8 cellular contexts compared by ENCODE assay signal in genomic region chr7:152640829-152641228, GRCh38.
"Had no signal": no experiment of that assay in that cellular context is flagged by ENCODE, and none has a peak within 500 bp of the region (broad histone marks: within the 10 kb centered on the region; RNA-seq: fewer than 3 reads in every experiment).

No MANE protein-coding gene starts in this region.

- H3K4me3 ChIP-seq: HAP-1 had no signal

- H3K9ac ChIP-seq: KMS-11 had no signal

- DNase-seq: GOT3, H7, HFFc6, IMR-90, Karpas-422, KBM-7 had no signal

- H3K4me1 ChIP-seq: HAP-1 had no signal

- H3K9me3 ChIP-seq: HAP-1 had no signal

- H3K4me2 ChIP-seq: KMS-11 had no signal

- H3K27ac ChIP-seq: KMS-11 had no signal
